Comparison of ENCODE assay signal across 16 cellular contexts in genomic region chr3:24502690-24503089, GRCh38. TPM values are rescaled to one million over a fixed set of nuclear protein-coding genes. Genes with fewer than 3 reads are reported as not detected.
A peak's percentile ranks its signal among the peaks of the same experiment; 100 is the strongest.
DNase-seq lines count a peak whose midpoint lies in the region; ATAC-seq and TF ChIP-seq lines count a peak whose summit lies in the region.
"Had no signal": no experiment of that assay in that cellular context is flagged by ENCODE, and none has a peak within 500 bp of the region (broad histone marks: within the 10 kb centered on the region; RNA-seq: fewer than 3 reads in every experiment).

No MANE protein-coding gene starts in this region.

- no peak for ATAC-seq in WTC11
- no peak for ATAC-seq in HG02798 (IDR thresholded peaks at IDR 0.05; ENCODE audit: poor library complexity, unreplicated experiment)
- ATAC-seq in body of pancreas = no peak
- ATAC-seq: activated CD8-positive, alpha-beta T cell treated with anti-CD3 and anti-CD28 coated beads for 36 hours had no signal

- 91 to 96% methylated on average over 1 of the region's 1 CpG for WGBS in body of pancreas, 2 donors

- peak overlapping the region in 10 of 11 experiments; percentile 49 to 74 (median 60); a peak in 21 of 22 replicates for H3K27ac ChIP-seq in BLaER1 treated with 17β-estradiol and CSF1 and Interleukin-3, amounts not matched to agents 10 nM and 100 nM
- H3K27ac ChIP-seq in body of pancreas = no peak overlapping the region
- H3K27ac ChIP-seq: suprapubic skin had no signal

- H3K27ac Mint-ChIP-seq in WTC11 = peak overlapping the region; percentile 11; the same call in 1 of the 2 replicates
- H3K27ac Mint-ChIP-seq: activated CD8-positive, alpha-beta T cell treated with anti-CD3 and anti-CD28 coated beads for 36 hours had no signal

- no peaks in the 10 kb centered on the region for H3K36me3 Mint-ChIP-seq in WTC11

- DNase-seq in M059J (ENCODE audit: low read depth) = peak; percentile 59
- no peak for DNase-seq in WTC11 (ENCODE audit: low spot score)
- peak; percentile 47 for DNase-seq in kidney glomerular epithelial cell (lab: John Stamatoyannopoulos, UW)
- no peak for DNase-seq in KG1 (lab: John Stamatoyannopoulos, UW)
- DNase-seq in NCI-H1436 (lab: John Stamatoyannopoulos, UW) = no peak
- DNase-seq in body of pancreas = no peak
- DNase-seq: activated CD8-positive, alpha-beta T cell treated with anti-CD3 and anti-CD28 coated beads for 36 hours; AML-193; DMS79 treated with DMSO at 0.1 percent for 48 hours; NCI-H1417 treated with DMSO at 0.1 percent for 48 hours; NCI-H510A treated with DMSO at 0.1 percent for 48 hours; posterior cingulate gyrus; T-helper 2 cell had no signal

- peaks cover 21 to 61% (median 39%) of the 10 kb centered on the region in 10 experiments for H3K4me1 ChIP-seq in BLaER1 treated with 17β-estradiol and CSF1 and Interleukin-3, amounts not matched to agents 10 nM and 100 nM
- no peaks in the 10 kb centered on the region for H3K4me1 ChIP-seq in body of pancreas

- POLR2A ChIA-PET in WTC11 (lab: Charles Lee) = no interaction called here

- no peak overlapping the region for H3K4me3 Mint-ChIP-seq in WTC11
- H3K4me3 Mint-ChIP-seq: activated CD8-positive, alpha-beta T cell treated with anti-CD3 and anti-CD28 coated beads for 36 hours had no signal

- H3K27me3 ChIP-seq in BLaER1 treated with 17β-estradiol and CSF1 and Interleukin-3, amounts not matched to agents 10 nM and 100 nM = peaks cover 0 to 14% (median 0%) of the 10 kb centered on the region in 11 experiments; a peak in 2 of 22 replicates
- no peaks in the 10 kb centered on the region for H3K27me3 ChIP-seq in body of pancreas
- H3K27me3 ChIP-seq: suprapubic skin had no signal

- H3K4me2 ChIP-seq in BLaER1 treated with 17β-estradiol and CSF1 and Interleukin-3, amounts not matched to agents 10 nM and 100 nM = peak overlapping the region; percentile 53 to 91 (median 69)

- CTCF ChIA-PET in WTC11 (lab: Charles Lee) = no interaction called here

- no peak overlapping the region for H3K4me3 ChIP-seq in BLaER1 treated with 17β-estradiol and CSF1 and Interleukin-3, amounts not matched to agents 10 nM and 100 nM
- H3K4me3 ChIP-seq in body of pancreas = no peak overlapping the region
- H3K4me3 ChIP-seq: suprapubic skin had no signal

- no peaks in the 10 kb centered on the region for H3K36me3 ChIP-seq in BLaER1 treated with 17β-estradiol and CSF1 and Interleukin-3, amounts not matched to agents 10 nM and 100 nM
- H3K36me3 ChIP-seq in body of pancreas (replicated peaks in 1 of 2; ENCODE audit: insufficient read depth in 1 of 2, low read depth in 2 of 2) = no peaks in the 10 kb centered on the region
- H3K36me3 ChIP-seq: suprapubic skin had no signal

- no peak for TF ChIP-seq CTCF in WTC11 (IDR thresholded peaks at IDR 0.05)
- no peak for TF ChIP-seq CTCF in body of pancreas (IDR thresholded peaks at IDR 0.05)

- intact Hi-C loops in body of pancreas (cut with DNase I) = no loop called here

- peak overlapping the region in 3 of 11 experiments; percentile 17 to 42 (median 34); a peak in 4 of 22 replicates for H3K9ac ChIP-seq in BLaER1 treated with 17β-estradiol and CSF1 and Interleukin-3, amounts not matched to agents 10 nM and 100 nM

- H3K9me3 ChIP-seq in BLaER1 treated with 17β-estradiol and CSF1 and Interleukin-3, amounts not matched to agents 10 nM and 100 nM (replicated peaks in 1 of 11) = 0 out of 22 replicates have a peak, but pooled peaks cover 0 to 5% (median 0%) of the 10 kb centered on the region in 11 experiments
- H3K9me3 ChIP-seq in body of pancreas = no peaks in the 10 kb centered on the region
- H3K9me3 ChIP-seq: suprapubic skin had no signal

- H3K9me3 Mint-ChIP-seq in WTC11 = no peaks in the 10 kb centered on the region; the same call in 1 of the 2 replicates
- H3K9me3 Mint-ChIP-seq: activated CD8-positive, alpha-beta T cell treated with anti-CD3 and anti-CD28 coated beads for 36 hours had no signal

- no peaks in the 10 kb centered on the region for H3K27me3 Mint-ChIP-seq in WTC11 (ENCODE audit: low read depth)

- TF ChIP-seq POLR2A in body of pancreas (IDR thresholded peaks at IDR 0.05) = no peak

- H3K4me1 Mint-ChIP-seq in WTC11 = peaks cover 22% of the 10 kb centered on the region

- no peaks in the 10 kb centered on the region for H4K20me1 ChIP-seq in BLaER1 treated with 17β-estradiol and CSF1 and Interleukin-3, amounts not matched to agents 10 nM and 100 nM

TF ChIP-seq in WTC11, 78 proteins besides CTCF, POLR2A, EP300 and RAD21 (continues in another document):
- TF ChIP-seq, protein P1, sequence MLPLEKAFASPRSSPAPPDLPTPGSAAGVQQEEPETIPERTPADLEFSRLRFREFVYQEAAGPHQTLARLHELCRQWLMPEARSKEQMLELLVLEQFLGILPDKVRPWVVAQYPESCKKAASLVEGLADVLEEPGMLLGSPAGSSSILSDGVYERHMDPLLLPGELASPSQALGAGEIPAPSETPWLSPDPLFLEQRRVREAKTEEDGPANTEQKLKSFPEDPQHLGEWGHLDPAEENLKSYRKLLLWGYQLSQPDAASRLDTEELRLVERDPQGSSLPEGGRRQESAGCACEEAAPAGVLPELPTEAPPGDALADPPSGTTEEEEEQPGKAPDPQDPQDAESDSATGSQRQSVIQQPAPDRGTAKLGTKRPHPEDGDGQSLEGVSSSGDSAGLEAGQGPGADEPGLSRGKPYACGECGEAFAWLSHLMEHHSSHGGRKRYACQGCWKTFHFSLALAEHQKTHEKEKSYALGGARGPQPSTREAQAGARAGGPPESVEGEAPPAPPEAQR (CRISPR knock-in tag; IDR thresholded peaks at IDR 0.05) = no peak
- TF ChIP-seq SP1 (CRISPR knock-in tag; conservative IDR thresholded peaks at IDR 0.05) (no peak), NR3C1 (CRISPR knock-in tag; conservative IDR thresholded peaks at IDR 0.05; ENCODE audit: low read depth) (no peak), ZNF671 (CRISPR knock-in tag; IDR thresholded peaks at IDR 0.05) (no peak), GABPB1 (CRISPR knock-in tag; IDR thresholded peaks at IDR 0.05) (no peak), NFATC4 (CRISPR knock-in tag; IDR thresholded peaks at IDR 0.05) (no peak), NFE2L1 (CRISPR knock-in tag; IDR thresholded peaks at IDR 0.05) (no peak), ZNF512 (CRISPR knock-in tag; IDR thresholded peaks at IDR 0.05; ENCODE audit: borderline replicate concordance) (no peak), MXD4 (CRISPR knock-in tag; IDR thresholded peaks at IDR 0.05; ENCODE audit: borderline replicate concordance) (no peak), HMGA2 (CRISPR knock-in tag; IDR thresholded peaks at IDR 0.05) (no peak), NR1H2 (CRISPR knock-in tag; IDR thresholded peaks at IDR 0.05) (no peak), ESRRA (CRISPR knock-in tag; IDR thresholded peaks at IDR 0.05; ENCODE audit: borderline replicate concordance) (no peak)
- TF ChIP-seq, protein P2, sequence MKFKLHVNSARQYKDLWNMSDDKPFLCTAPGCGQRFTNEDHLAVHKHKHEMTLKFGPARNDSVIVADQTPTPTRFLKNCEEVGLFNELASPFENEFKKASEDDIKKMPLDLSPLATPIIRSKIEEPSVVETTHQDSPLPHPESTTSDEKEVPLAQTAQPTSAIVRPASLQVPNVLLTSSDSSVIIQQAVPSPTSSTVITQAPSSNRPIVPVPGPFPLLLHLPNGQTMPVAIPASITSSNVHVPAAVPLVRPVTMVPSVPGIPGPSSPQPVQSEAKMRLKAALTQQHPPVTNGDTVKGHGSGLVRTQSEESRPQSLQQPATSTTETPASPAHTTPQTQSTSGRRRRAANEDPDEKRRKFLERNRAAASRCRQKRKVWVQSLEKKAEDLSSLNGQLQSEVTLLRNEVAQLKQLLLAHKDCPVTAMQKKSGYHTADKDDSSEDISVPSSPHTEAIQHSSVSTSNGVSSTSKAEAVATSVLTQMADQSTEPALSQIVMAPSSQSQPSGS (CRISPR knock-in tag; IDR thresholded peaks at IDR 0.05; ENCODE audit: borderline replicate concordance, low read depth) = no peak
- TF ChIP-seq, protein P3, sequence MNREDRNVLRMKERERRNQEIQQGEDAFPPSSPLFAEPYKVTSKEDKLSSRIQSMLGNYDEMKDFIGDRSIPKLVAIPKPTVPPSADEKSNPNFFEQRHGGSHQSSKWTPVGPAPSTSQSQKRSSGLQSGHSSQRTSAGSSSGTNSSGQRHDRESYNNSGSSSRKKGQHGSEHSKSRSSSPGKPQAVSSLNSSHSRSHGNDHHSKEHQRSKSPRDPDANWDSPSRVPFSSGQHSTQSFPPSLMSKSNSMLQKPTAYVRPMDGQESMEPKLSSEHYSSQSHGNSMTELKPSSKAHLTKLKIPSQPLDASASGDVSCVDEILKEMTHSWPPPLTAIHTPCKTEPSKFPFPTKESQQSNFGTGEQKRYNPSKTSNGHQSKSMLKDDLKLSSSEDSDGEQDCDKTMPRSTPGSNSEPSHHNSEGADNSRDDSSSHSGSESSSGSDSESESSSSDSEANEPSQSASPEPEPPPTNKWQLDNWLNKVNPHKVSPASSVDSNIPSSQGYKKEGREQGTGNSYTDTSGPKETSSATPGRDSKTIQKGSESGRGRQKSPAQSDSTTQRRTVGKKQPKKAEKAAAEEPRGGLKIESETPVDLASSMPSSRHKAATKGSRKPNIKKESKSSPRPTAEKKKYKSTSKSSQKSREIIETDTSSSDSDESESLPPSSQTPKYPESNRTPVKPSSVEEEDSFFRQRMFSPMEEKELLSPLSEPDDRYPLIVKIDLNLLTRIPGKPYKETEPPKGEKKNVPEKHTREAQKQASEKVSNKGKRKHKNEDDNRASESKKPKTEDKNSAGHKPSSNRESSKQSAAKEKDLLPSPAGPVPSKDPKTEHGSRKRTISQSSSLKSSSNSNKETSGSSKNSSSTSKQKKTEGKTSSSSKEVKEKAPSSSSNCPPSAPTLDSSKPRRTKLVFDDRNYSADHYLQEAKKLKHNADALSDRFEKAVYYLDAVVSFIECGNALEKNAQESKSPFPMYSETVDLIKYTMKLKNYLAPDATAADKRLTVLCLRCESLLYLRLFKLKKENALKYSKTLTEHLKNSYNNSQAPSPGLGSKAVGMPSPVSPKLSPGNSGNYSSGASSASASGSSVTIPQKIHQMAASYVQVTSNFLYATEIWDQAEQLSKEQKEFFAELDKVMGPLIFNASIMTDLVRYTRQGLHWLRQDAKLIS (CRISPR knock-in tag; IDR thresholded peaks at IDR 0.05; ENCODE audit: borderline replicate concordance) = no peak

RNA-seq across cellular contexts. Expression of gene THRB, which starts 8.0 kb away (rescaled TPM):
- 1.3 and 2.0 TPM in 2 replicates for total RNA-seq in M059J (2014; rRNA removed; shearing (Covaris generic))
- total RNA-seq in WTC11 (2021) (4.5 to 5.8 TPM (median 4.8 TPM) in 3 replicates), body of pancreas (1 to 10 TPM; 6.7 to 6.9 TPM)
- total RNA-seq: activated CD8-positive, alpha-beta T cell treated with anti-CD3 and anti-CD28 coated beads for 36 hours had no signal

Comparison
In these comparisons a context has a peak if more than half of its experiments do, and no peak if none do; other contexts are left out.
1. H3K27ac ChIP-seq: peak in BLaER1 treated with 17β-estradiol and CSF1 and Interleukin-3, amounts not matched to agents 10 nM and 100 nM (10 of 11); none in body of pancreas (0 of 4).
2. DNase-seq: peak in M059J (single experiment) and kidney glomerular epithelial cell (single experiment); none in WTC11 (single experiment), KG1 (single experiment), NCI-H1436 (single experiment) and body of pancreas (0 of 4).